13 cellular contexts compared by ENCODE assay signal in the genomic region with DNA sequence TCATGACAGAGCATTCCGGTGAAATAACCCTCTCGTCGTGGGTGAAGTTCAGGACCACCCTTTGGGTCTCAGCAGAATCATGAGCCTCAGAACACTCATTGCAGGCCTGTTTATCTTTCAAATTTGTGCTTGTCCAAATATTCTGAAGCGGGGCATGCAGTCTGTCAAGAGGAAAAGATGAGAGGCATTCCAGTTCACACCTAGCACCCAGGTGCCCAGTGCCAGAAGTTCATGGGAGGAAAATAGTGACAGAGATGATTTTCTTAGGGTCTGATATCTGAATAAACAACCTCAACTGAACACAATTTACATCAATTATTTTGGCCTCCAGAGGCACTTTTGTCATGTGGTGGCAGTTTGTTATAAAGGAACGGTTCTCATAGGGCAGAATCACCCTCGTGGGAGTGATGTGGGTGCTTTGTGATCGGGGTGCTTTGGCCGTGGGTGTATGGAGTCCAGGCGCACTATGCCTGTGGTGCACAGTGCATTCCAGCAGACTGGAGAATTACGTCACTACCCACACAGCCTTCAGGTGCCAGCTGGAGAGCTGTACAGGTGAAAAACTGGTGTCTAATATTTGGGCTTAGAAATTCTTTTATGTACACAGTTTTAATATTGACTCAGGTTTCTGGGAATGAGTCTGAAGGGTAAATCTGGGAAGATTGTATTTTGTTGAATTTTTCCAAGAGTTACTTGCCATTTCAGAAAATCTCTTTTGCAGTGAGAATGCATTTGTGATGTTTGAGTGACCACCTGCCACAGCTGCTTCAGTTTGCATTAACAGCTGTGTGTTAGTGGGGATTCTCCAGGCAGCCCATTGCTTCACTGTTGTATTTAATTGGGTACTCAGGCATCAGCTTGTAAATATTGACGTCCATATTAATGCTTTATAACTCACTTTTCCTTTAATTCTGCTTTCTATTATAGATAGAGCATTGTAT.
DNase-seq lines count a peak whose midpoint lies in the region; ATAC-seq, FAIRE-seq and TF ChIP-seq lines count a peak whose summit lies in the region.
"Had no signal": no experiment of that assay in that cellular context is flagged by ENCODE, and none has a peak within 500 bp of the region (broad histone marks: within the 10 kb centered on the region; RNA-seq: fewer than 3 reads in every experiment).

No MANE protein-coding gene starts in this region.

- no peaks in the 10 kb centered on the region for H3F3A ChIP-seq in neural progenitor cell (ENCODE audit: low read depth)

- H3K9ac ChIP-seq in rectal smooth muscle tissue (ENCODE audit: low read length) (no peak overlapping the region), neural progenitor cell (no peak overlapping the region)

- H3K4me3 ChIP-seq in gastroesophageal sphincter, result no peak overlapping the region
- H3K4me3 ChIP-seq in rectal smooth muscle tissue (ENCODE audit: low read length), result no peak overlapping the region
- H3K4me3 ChIP-seq in neural progenitor cell, result no peak overlapping the region
- H3K4me3 ChIP-seq: breast epithelium had no signal

- H3K27me3 ChIP-seq in gastroesophageal sphincter (no peaks in the 10 kb centered on the region), rectal smooth muscle tissue (ENCODE audit: control insufficient read depth, insufficient read depth, low read length) (no peaks in the 10 kb centered on the region), neural progenitor cell (no peaks in the 10 kb centered on the region)
- H3K27me3 ChIP-seq: BE2C, breast epithelium had no signal

- H3K27ac ChIP-seq in gastroesophageal sphincter, result peak overlapping the region; percentile 40 to 99 (median 75)
- peak overlapping the region; percentile 62 for H3K27ac ChIP-seq in rectal smooth muscle tissue (ENCODE audit: low read depth, low read length)
- H3K27ac ChIP-seq in neural progenitor cell, result no peak overlapping the region

- TF ChIP-seq POLR2A in gastroesophageal sphincter (IDR thresholded peaks at IDR 0.05), result no peak
- TF ChIP-seq POLR2A in GM12891 (IDR thresholded peaks at IDR 0.05; ENCODE audit: low read depth, low read length), result no peak

- 45 to 51% methylated on average over 6 to 7 of the region's 11 CpGs for WGBS in gastroesophageal sphincter (ENCODE audit: low coverage in 1 of 2), 2 donors

- DNase-seq in DMS153 treated with DMSO at 0.1 percent for 48 hours (lab: John Stamatoyannopoulos, UW; ENCODE audit: unreplicated experiment) (peak; percentile 32), NCI-H2196 (lab: John Stamatoyannopoulos, UW; ENCODE audit: unreplicated experiment) (peak; percentile 63), neural progenitor cell (ENCODE audit: low spot score) (no peak), GM12891 (ENCODE audit: insufficient read length, low spot score) (no peak)
- no peak for DNase-seq in stimulated activated CD4-positive, alpha-beta T cell treated with anti-CD3 and anti-CD28 coated beads, Interleukin-1b, Interleukin-23, amount 100 ng/mL, for 48 hours
- no peak for DNase-seq in effector memory CD8-positive, alpha-beta T cell
- DNase-seq: activated CD4-positive, alpha-beta T cell treated with anti-CD3 and anti-CD28 coated beads for 4 hours; activated effector memory CD4-positive, alpha-beta T cell treated with Interleukin-2 at 50 U/mL for 16 hours; BE2C had no signal

- no peak for TF ChIP-seq CTCF in gastroesophageal sphincter (IDR thresholded peaks at IDR 0.05)
- no peak for TF ChIP-seq CTCF in neural progenitor cell (IDR thresholded peaks at IDR 0.05)

- peaks cover 4% of the 10 kb centered on the region for H4K20me1 ChIP-seq in neural progenitor cell (ENCODE audit: low read depth)

- no peak overlapping the region for H3K4me2 ChIP-seq in neural progenitor cell

- peaks cover 0 to 7% of the 10 kb centered on the region in 2 donors for H3K36me3 ChIP-seq in gastroesophageal sphincter
- no peaks in the 10 kb centered on the region for H3K36me3 ChIP-seq in rectal smooth muscle tissue (ENCODE audit: control insufficient read depth, insufficient read depth, low read length)
- no peaks in the 10 kb centered on the region for H3K36me3 ChIP-seq in neural progenitor cell
- H3K36me3 ChIP-seq: breast epithelium had no signal

- no peaks in the 10 kb centered on the region for H3K27me3 Mint-ChIP-seq in neural progenitor cell (ENCODE audit: insufficient read depth, low read depth)
- H3K27me3 Mint-ChIP-seq in effector memory CD8-positive, alpha-beta T cell, result no peaks in the 10 kb centered on the region

- H3K9me3 Mint-ChIP-seq in neural progenitor cell, result no peaks in the 10 kb centered on the region
- H3K9me3 Mint-ChIP-seq in effector memory CD8-positive, alpha-beta T cell, result no peaks in the 10 kb centered on the region

- no peak overlapping the region for H3K4me3 Mint-ChIP-seq in neural progenitor cell
- H3K4me3 Mint-ChIP-seq in effector memory CD8-positive, alpha-beta T cell, result no peak overlapping the region

- peaks cover 4% of the 10 kb centered on the region for H3K36me3 Mint-ChIP-seq in neural progenitor cell
- peaks cover 3% of the 10 kb centered on the region for H3K36me3 Mint-ChIP-seq in effector memory CD8-positive, alpha-beta T cell (ENCODE audit: insufficient read depth)

- ATAC-seq in gastroesophageal sphincter, result no peak
- ATAC-seq in effector memory CD8-positive, alpha-beta T cell (replicated peaks), result no peak

- peaks cover 84% of the 10 kb centered on the region for H3K4me1 Mint-ChIP-seq in neural progenitor cell
- no peaks in the 10 kb centered on the region for H3K4me1 Mint-ChIP-seq in effector memory CD8-positive, alpha-beta T cell (ENCODE audit: low read depth in 2 of 2)

- no peak for TF ChIP-seq EP300 in gastroesophageal sphincter (IDR thresholded peaks at IDR 0.05)

- no peak overlapping the region for H3K27ac Mint-ChIP-seq in neural progenitor cell
- no peak overlapping the region for H3K27ac Mint-ChIP-seq in effector memory CD8-positive, alpha-beta T cell

- H3K4me1 ChIP-seq in gastroesophageal sphincter (peaks cover 42 to 100% (median 71%) of the 10 kb centered on the region in 3 donors), rectal smooth muscle tissue (ENCODE audit: control insufficient read depth, insufficient read depth, low read length) (peaks cover 80% of the 10 kb centered on the region), neural progenitor cell (peaks cover 15% of the 10 kb centered on the region)
- H3K4me1 ChIP-seq: breast epithelium had no signal

- H3K9me3 ChIP-seq in gastroesophageal sphincter (no peaks in the 10 kb centered on the region), neural progenitor cell (ENCODE audit: low read depth) (no peaks in the 10 kb centered on the region)
- H3K9me3 ChIP-seq: BE2C, breast epithelium had no signal

- no peaks in the 10 kb centered on the region for H3K79me2 ChIP-seq in neural progenitor cell (ENCODE audit: low read depth)

- no peak for FAIRE-seq in GM12891 (lab: Jason Lieb, UNC)
- FAIRE-seq: G401.6 had no signal

- no peak overlapping the region for H2AFZ ChIP-seq in neural progenitor cell (replicated peaks)

TF ChIP-seq in GM12891, 5 proteins besides CTCF, POLR2A, EP300 and RAD21:
- no peak for TF ChIP-seq PAX5 (IDR thresholded peaks at IDR 0.05; ENCODE audit: insufficient read depth, low read length, severe bottlenecking)
- no peak for TF ChIP-seq TAF1 (IDR thresholded peaks at IDR 0.05; ENCODE audit: low read depth, low read length)
- no peak for TF ChIP-seq POU2F2 (IDR thresholded peaks at IDR 0.05; ENCODE audit: low read depth, low read length)
- no peak for TF ChIP-seq POLR2AphosphoS5 (IDR thresholded peaks at IDR 0.05; ENCODE audit: low read depth, low read length)
- TF ChIP-seq SPI1 (IDR thresholded peaks at IDR 0.05; ENCODE audit: low read depth, low read length), result no peak

Comparison
In these comparisons a context has a peak if more than half of its experiments do, and no peak if none do; other contexts are left out.
1. DNase-seq: peak in DMS153 treated with DMSO at 0.1 percent for 48 hours (single experiment) and NCI-H2196 (single experiment); none in neural progenitor cell (single experiment), GM12891 (single experiment), stimulated activated CD4-positive, alpha-beta T cell treated with anti-CD3 and anti-CD28 coated beads, Interleukin-1b, Interleukin-23, amount 100 ng/mL, for 48 hours (single experiment) and effector memory CD8-positive, alpha-beta T cell (0 of 3).